ENCODE assay signal across 1 cellular context in the genomic region with DNA sequence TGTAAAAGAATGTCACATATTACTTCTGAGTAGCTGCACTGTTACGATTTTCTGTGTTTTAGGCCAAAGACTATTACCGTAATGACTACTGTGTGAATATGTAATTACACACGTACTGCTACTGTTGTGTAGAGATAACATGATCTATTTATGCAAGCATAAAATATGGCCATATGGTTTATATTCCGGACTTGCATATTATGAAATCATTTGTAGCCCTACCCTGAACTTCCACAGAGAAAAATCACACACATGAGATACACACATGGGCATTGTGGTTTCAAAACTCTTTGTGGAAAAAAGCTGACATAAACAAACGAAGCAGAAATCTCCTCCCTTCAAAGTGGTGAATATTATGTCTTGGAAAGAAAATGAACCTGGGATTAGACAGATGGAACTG.
A peak's percentile ranks its signal among the peaks of the same experiment; 100 is the strongest.
TF ChIP-seq lines count a peak whose summit lies in the region.

No MANE protein-coding gene starts in this region.

TF ChIP-seq in SK-N-SH treated with all-trans-retinoic acid at 6 μM for 48 hours, 23 proteins besides CTCF, POLR2A, EP300 and RAD21 (continued from another document):
- TF ChIP-seq TCF4 (CRISPR knock-in tag; IDR thresholded peaks at IDR 0.05; ENCODE audit: borderline replicate concordance) (peak; percentile 59), GLIS3 (CRISPR knock-in tag; IDR thresholded peaks at IDR 0.05) (no peak)
